1 cellular context compared by ENCODE assay signal in the genomic region with DNA sequence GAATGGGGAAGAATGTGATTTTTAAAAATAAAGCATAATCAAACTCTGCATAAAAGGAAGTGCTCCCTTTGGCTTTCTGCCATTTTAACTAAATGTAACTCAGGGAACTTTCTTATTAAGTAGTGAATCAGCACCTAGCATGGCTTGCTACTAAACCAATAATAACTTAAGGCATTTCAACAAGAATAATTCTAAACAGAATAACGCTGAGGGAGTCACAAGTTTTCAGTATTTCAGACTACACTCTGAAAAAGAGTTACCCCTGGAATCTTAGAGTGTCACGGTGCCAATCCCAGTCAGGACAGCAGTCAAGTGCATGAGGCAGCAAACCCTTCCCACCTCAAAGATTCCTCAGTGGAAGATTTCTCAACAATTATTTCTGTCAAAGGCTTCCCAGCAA.
TF ChIP-seq lines count a peak whose summit lies in the region.

No MANE protein-coding gene starts in this region.

TF ChIP-seq in IMR-90, 13 proteins besides CTCF, POLR2A, EP300 and RAD21:
- TF ChIP-seq ELK1 (IDR thresholded peaks at IDR 0.05; ENCODE audit: borderline replicate concordance, low read depth, low read length) (no peak), NFE2L2 (IDR thresholded peaks at IDR 0.05; ENCODE audit: low read depth, low read length) (no peak), MAFK (IDR thresholded peaks at IDR 0.05; ENCODE audit: low read depth, low read length) (no peak), BHLHE40 (IDR thresholded peaks at IDR 0.05; ENCODE audit: low read depth, low read length) (no peak), FOS (IDR thresholded peaks at IDR 0.05; ENCODE audit: low read depth, low read length) (no peak), MAZ (IDR thresholded peaks at IDR 0.05; ENCODE audit: borderline replicate concordance, low read depth, low read length) (no peak), SMC3 (IDR thresholded peaks at IDR 0.05; ENCODE audit: low read depth, low read length) (no peak), MXI1 (IDR thresholded peaks at IDR 0.05; ENCODE audit: borderline replicate concordance, low read depth, low read length) (no peak), RCOR1 (IDR thresholded peaks at IDR 0.05; ENCODE audit: insufficient replicate concordance, low read length) (no peak), RFX5 (IDR thresholded peaks at IDR 0.05; ENCODE audit: low read depth, low read length) (no peak), CHD1 (IDR thresholded peaks at IDR 0.05; ENCODE audit: low read depth, low read length) (no peak), CEBPB (IDR thresholded peaks at IDR 0.05; ENCODE audit: low read depth, low read length) (no peak)
- TF ChIP-seq, protein P1, sequence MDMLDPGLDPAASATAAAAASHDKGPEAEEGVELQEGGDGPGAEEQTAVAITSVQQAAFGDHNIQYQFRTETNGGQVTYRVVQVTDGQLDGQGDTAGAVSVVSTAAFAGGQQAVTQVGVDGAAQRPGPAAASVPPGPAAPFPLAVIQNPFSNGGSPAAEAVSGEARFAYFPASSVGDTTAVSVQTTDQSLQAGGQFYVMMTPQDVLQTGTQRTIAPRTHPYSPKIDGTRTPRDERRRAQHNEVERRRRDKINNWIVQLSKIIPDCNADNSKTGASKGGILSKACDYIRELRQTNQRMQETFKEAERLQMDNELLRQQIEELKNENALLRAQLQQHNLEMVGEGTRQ (IDR thresholded peaks at IDR 0.05; ENCODE audit: low read depth, low read length): no peak
